Comparison of ENCODE assay signal across 8 cellular contexts in the genomic region with DNA sequence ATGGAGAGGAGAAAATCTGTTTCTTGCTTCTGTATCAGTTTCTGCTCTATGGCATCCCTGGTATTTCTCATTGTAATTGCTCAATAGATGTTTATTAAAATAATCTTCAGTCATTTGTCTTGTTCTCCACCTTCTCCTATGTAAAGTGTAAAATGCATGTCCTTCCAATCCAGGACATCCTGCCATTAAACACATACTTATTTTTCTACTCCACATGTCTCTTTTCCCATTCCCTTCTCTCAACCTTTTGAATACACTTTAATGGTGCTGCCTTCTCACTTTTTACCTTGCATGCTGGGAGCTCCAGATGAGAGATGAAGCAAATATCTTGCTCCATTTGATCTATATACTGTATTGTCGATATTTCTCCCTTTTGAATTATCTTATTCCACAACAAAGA. TPM values are rescaled to one million over a fixed set of nuclear protein-coding genes. Genes with fewer than 3 reads are reported as not detected.
"Had no signal": no experiment of that assay in that cellular context is flagged by ENCODE, and none has a peak within 500 bp of the region (broad histone marks: within the 10 kb centered on the region; RNA-seq: fewer than 3 reads in every experiment).

No MANE protein-coding gene starts in this region.

- H3K4me3 ChIP-seq: GM12878 had no signal

- ATAC-seq: GM12878 had no signal

- FAIRE-seq: GM12878, GM12891, GM12892, GM18507, GM19239 had no signal

- DNase-seq: GDM1, GF-D8 had no signal

RNA-seq across cellular contexts. Expression of a gene that starts 49.7 kb away (rescaled TPM):
- total RNA-seq: G401, GM12878 had no signal
- polyA plus RNA-seq: GM12878 had no signal
